1 cellular context compared by ENCODE assay signal in genomic region chr15:64888336-64888735, GRCh38.
TF ChIP-seq lines count a peak whose summit lies in the region.

No MANE protein-coding gene starts in this region.

TF ChIP-seq in H1, 55 proteins besides CTCF, POLR2A, EP300 and RAD21:
- TF ChIP-seq RNF2 (IDR thresholded peaks at IDR 0.05; ENCODE audit: borderline replicate concordance, low read depth, low read length, missing control alignments, poor library complexity, severe bottlenecking) (no peak), SP2 (IDR thresholded peaks at IDR 0.05; ENCODE audit: low read length) (no peak), MAFK (IDR thresholded peaks at IDR 0.05; ENCODE audit: low read depth, low read length) (no peak), CHD7 (IDR thresholded peaks at IDR 0.05; ENCODE audit: insufficient replicate concordance, low read length) (no peak), ATF3 (IDR thresholded peaks at IDR 0.05; ENCODE audit: insufficient read depth, low read depth, low read length) (no peak), YY1 (IDR thresholded peaks at IDR 0.05; ENCODE audit: low read depth, low read length) (no peak), JUN (IDR thresholded peaks at IDR 0.05; ENCODE audit: low read depth, low read length) (no peak), SP4 (IDR thresholded peaks at IDR 0.05; ENCODE audit: low read length) (no peak)
